ENCODE assay signal across 17 cellular contexts in the genomic region with DNA sequence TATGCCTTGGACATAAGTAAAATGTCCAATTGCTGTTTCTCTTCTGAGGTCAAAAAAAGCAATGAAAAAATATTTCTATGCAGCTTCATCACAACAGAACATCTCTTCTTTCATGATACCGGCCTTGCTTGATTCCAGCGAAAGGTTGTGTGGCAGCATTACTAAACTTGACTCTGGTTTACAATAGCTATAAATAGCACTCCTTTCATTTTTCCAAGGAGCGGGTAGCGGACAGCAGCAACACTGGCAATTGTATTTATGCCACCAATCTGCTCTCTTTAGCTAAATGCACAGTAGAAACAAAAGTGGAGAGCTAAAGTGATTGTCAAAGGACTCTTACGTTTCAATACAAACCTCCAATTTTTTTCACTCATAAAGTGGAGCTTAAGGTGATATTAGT. TPM values are rescaled to one million over a fixed set of nuclear protein-coding genes. Genes with fewer than 3 reads are reported as not detected.
"Had no signal": no experiment of that assay in that cellular context is flagged by ENCODE, and none has a peak within 500 bp of the region (broad histone marks: within the 10 kb centered on the region; RNA-seq: fewer than 3 reads in every experiment).

No MANE protein-coding gene starts in this region.

- H3K27ac ChIP-seq: breast epithelium, spleen, tibial artery had no signal

- ATAC-seq: stimulated activated naive CD8-positive, alpha-beta T cell treated with anti-CD3 and anti-CD28 coated beads, Interleukin-15, Interleukin-2, amounts not matched to agents 100 U/mL and 50 U/mL, for 24 hours had no signal

- H3K4me3 ChIP-seq: breast epithelium, spleen, tibial artery had no signal

- H3K4me1 ChIP-seq: breast epithelium, spleen had no signal

- H3K27me3 ChIP-seq: breast epithelium, tibial artery had no signal

- H3K36me3 ChIP-seq: breast epithelium, spleen, tibial artery had no signal

- H3K9me3 ChIP-seq: breast epithelium, spleen, tibial artery had no signal

- DNase-seq: activated CD4-positive, alpha-beta memory T cell treated with anti-CD3 and anti-CD28 coated beads for 36 hours; activated CD4-positive, alpha-beta T cell treated with anti-CD3 and anti-CD28 coated beads for 48 hours; activated naive CD4-positive, alpha-beta T cell treated with Interleukin-2 at 50 U/mL for 16 hours; activated naive CD8-positive, alpha-beta T cell treated with anti-CD3 and anti-CD28 coated beads for 36 hours; activated T-cell treated with anti-CD3 and anti-CD28 coated beads, Interleukin-2, amount 50 U/mL, for 48 hours; effector CD4-positive, alpha-beta T cell; foreskin melanocyte; hippocampal formation; mesenchymal stem cell; naive B cell; occipital lobe; spleen; stimulated activated CD4-positive, alpha-beta T cell treated with anti-CD3 and anti-CD28 coated beads, Interleukin-4, amount 100 ng/mL, for 1 hour; stimulated activated naive CD8-positive, alpha-beta T cell treated with anti-CD3 and anti-CD28 coated beads, Interleukin-15, Interleukin-2, amounts not matched to agents 100 U/mL and 50 U/mL, for 24 hours; tibial artery had no signal

RNA-seq across cellular contexts. Expression of a gene that starts 7.5 kb away (rescaled TPM):
- total RNA-seq: activated naive CD8-positive, alpha-beta T cell treated with anti-CD3 and anti-CD28 coated beads for 36 hours; chondrocyte had no signal
